18 cellular contexts compared by ENCODE assay signal in the genomic region with DNA sequence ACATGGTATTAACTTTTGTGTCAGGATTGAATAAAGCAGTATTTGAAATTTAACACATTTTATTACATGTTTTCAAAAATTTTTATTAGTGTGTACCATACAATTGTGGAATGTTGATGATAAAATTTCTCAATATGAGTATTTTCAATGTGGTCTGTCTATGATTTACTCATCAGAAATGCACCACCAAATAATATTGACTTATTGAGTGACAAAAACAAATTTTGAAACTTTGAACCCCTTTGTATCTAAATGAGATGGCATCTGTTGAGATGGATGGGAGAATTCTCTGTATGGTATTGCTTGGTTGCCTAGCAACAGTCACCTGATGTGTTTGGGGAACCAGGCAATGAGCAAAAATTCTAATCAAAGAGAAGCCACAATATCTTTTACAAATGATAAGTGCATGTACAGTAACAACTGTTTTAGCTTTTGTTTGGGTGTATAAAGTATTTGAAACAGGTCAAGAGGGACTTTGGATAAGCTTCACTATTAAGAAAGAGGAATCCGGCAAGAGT.
"Had no signal": no experiment of that assay in that cellular context is flagged by ENCODE, and none has a peak within 500 bp of the region (broad histone marks: within the 10 kb centered on the region; RNA-seq: fewer than 3 reads in every experiment).

No MANE protein-coding gene starts in this region.

- DNase-seq: activated CD4-positive, alpha-beta T cell treated with anti-CD3 and anti-CD28 coated beads, Interleukin-2, amount 10 ng/mL, durations not matched to agents 24 days and 14 days; activated CD4-positive, CD25-positive, alpha-beta regulatory T cell; activated CD8-positive, alpha-beta memory T cell treated with anti-CD3 and anti-CD28 coated beads, Interleukin-2, amount 50 U/mL, for 48 hours; activated naive CD8-positive, alpha-beta T cell treated with anti-CD3 and anti-CD28 coated beads for 36 hours; amygdala; body of pancreas; caudate nucleus; colonic mucosa; left colon; lower lobe of right lung; stimulated activated naive B cell treated with anti-CD40 and anti-IgM and Interleukin-4, amounts not matched to agents 10 μg/mL and 1 μg/mL and 100 μg/mL, for 72 hours; thyroid gland had no signal

- H3K9ac ChIP-seq: parathyroid adenoma had no signal

- H3K9me3 ChIP-seq: body of pancreas, colonic mucosa, gastroesophageal sphincter, lower lobe of right lung, thyroid gland had no signal

- H3K36me3 ChIP-seq: colonic mucosa, gastroesophageal sphincter, lower lobe of right lung, neutrophil, thyroid gland had no signal

- H3K4me1 ChIP-seq: body of pancreas, colonic mucosa, gastroesophageal sphincter, lower lobe of right lung, parathyroid adenoma, thyroid gland had no signal

- H3K4me3 ChIP-seq: body of pancreas, colonic mucosa, gastroesophageal sphincter, lower lobe of right lung, thyroid gland had no signal

- H3K27me3 ChIP-seq: body of pancreas, colonic mucosa, gastroesophageal sphincter, neutrophil, thyroid gland had no signal

- H2AFZ ChIP-seq: parathyroid adenoma had no signal

- H3K27ac ChIP-seq: body of pancreas, colonic mucosa, gastroesophageal sphincter, lower lobe of right lung, neutrophil, parathyroid adenoma, thyroid gland had no signal

- FAIRE-seq: endometrium, islet of Langerhans, urothelium cell line had no signal

- H3K79me2 ChIP-seq: parathyroid adenoma had no signal
